In genomic region chr1:56434659-56435202, GRCh38 we compare ENCODE assay signal across 1 cellular context.
TF ChIP-seq lines count a peak whose summit lies in the region.

No MANE protein-coding gene starts in this region.

TF ChIP-seq in WTC11, 78 proteins besides CTCF, POLR2A, EP300 and RAD21 (continued from another document):
- TF ChIP-seq AFF4 (CRISPR knock-in tag; IDR thresholded peaks at IDR 0.05; ENCODE audit: borderline replicate concordance) (no peak), GRHL2 (CRISPR knock-in tag; IDR thresholded peaks at IDR 0.05; ENCODE audit: insufficient replicate concordance, severe bottlenecking) (no peak)
